ENCODE assay signal across 8 cellular contexts in the genomic region with DNA sequence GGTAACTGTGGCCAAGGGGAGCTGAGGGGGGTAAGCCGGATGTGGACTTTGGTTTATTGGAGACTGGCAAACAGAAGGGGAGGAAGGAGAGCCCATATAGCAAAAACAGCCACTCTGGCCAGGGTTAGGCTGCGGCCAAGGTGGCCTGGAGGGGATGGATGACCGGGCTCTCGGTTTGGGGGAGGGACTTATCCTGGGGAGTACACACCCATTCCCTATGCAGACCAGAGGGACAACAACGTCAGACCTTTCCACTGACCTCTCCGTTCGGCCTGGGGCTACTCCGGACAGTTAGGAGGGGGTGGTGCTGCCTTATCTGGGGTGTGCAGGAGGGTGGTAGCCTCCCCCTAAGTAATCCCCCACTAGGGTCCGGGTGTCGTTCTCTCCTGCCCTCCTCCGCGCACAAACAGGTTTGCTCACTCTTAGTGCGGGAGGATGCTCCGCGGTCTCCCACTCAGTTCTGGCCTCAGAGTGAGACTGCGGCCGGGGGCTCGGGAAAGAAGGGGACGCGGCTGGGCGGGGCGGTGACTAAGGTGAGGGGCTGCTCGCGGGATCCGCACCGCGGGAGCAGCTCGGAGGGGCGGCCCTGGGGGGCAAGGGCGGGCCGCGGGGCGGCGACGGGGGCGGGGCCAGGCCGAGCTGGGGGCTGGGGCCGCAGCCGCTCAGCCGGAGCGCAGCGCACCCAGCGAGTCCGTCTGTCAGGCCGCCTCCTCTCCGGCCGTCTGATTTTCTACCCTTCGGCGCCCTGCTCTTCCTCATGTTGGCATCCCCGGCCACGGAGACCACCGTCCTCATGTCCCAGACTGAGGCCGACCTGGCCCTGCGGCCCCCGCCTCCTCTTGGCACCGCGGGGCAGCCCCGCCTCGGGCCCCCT. TPM values are rescaled to one million over a fixed set of nuclear protein-coding genes. Genes with fewer than 3 reads are reported as not detected.
A peak's percentile ranks its signal among the peaks of the same experiment; 100 is the strongest.
DNase-seq lines count a peak whose midpoint lies in the region; ATAC-seq and TF ChIP-seq lines count a peak whose summit lies in the region.

WNK4 (plus strand) TSS at position 669 of the 874 bp plus-strand sequence; CDS start at position 758, 89 bp downstream.

- TF ChIP-seq CTCF in breast epithelium (IDR thresholded peaks at IDR 0.05) (no peak), vagina (IDR thresholded peaks at IDR 0.05) (no peak)

- DNase-seq in Right ventricle myocardium inferior (ENCODE audit: missing footprints) (no peak), cardiac septum (ENCODE audit: low spot score) (no peak), breast epithelium (ENCODE audit: low spot score in 2 of 2) (no peak), left kidney (ENCODE audit: low read depth, low spot score) (peak; percentile 65), vagina (ENCODE audit: extremely low spot score in 2 of 2) (no peak), NCI-H187 treated with DMSO at 0.1 percent for 48 hours (lab: John Stamatoyannopoulos, UW) (no peak), substantia nigra (lab: John Stamatoyannopoulos, UW) (no peak)

- H3K27ac ChIP-seq in breast epithelium (peak within 1 kb of the TSS; percentile 10 to 61), vagina (peak within 1 kb of the TSS; percentile 57), substantia nigra (ENCODE audit: low read depth, low read length, poor library complexity, severe bottlenecking) (no peak within 1 kb of the TSS)

- H3K9me3 ChIP-seq in breast epithelium, result no peaks in the 10 kb centered on the region
- no peaks in the 10 kb centered on the region for H3K9me3 ChIP-seq in vagina

- H3K36me3 ChIP-seq in breast epithelium (peaks cover 3% of the 10 kb centered on the region), vagina (peaks cover 0 to 31% of the 10 kb centered on the region in 2 donors)

- intact Hi-C loops in Right ventricle myocardium inferior (cut with DNase I) (loop anchor here (10.0 kb wide), 1 partner anchor 45 kb away; the partner anchor contains the start of gene BECN1), cardiac septum (cut with DNase I) (no loop called here), breast epithelium (cut with DNase I; ENCODE audit: low total_unique reads) (loop anchor here (5.0 kb wide), 1 partner anchor 818 kb away; no protein-coding TSS in a partner anchor), vagina (cut with DNase I) (no loop called here)

- H3K4me1 ChIP-seq in breast epithelium (no peaks in the 10 kb centered on the region), vagina (peaks cover 19% of the 10 kb centered on the region)

- H3K27me3 ChIP-seq in breast epithelium (peaks cover 0 to 27% of the 10 kb centered on the region in 2 donors), vagina (peaks cover 3% of the 10 kb centered on the region)

- peak; percentile 27 for ATAC-seq in Right ventricle myocardium inferior
- no peak for ATAC-seq in HG02981 (IDR thresholded peaks at IDR 0.05; ENCODE audit: unreplicated experiment)

- TF ChIP-seq POLR2A in breast epithelium (IDR thresholded peaks at IDR 0.05) (no peak), vagina (IDR thresholded peaks at IDR 0.05) (no peak)

- H3K4me3 ChIP-seq in breast epithelium (peak within 1 kb of the TSS; percentile 27 to 70 (median 57)), vagina (peak within 1 kb of the TSS; percentile 37 to 45)

RNA-seq across cellular contexts. Expression of gene WNK4, which starts in this region (rescaled TPM):
- total RNA-seq in Right ventricle myocardium inferior (not detected), cardiac septum (not detected), breast epithelium (1 to 10 TPM in 1 of 3 donors, under 1 TPM in 2; 0.16 to 4.1 (median 0.66) TPM), vagina (1.2 TPM)

Comparison
In these comparisons a context has a peak if more than half of its experiments do, and no peak if none do; other contexts are left out.
1. intact Hi-C loops: an anchor here in Right ventricle myocardium inferior (10.0 kb wide) and breast epithelium (5.0 kb wide); none called in cardiac septum and vagina.
2. Peak in ATAC-seq in Right ventricle myocardium inferior; RNA of the gene not detected or under 1 TPM.